In the genomic region with DNA sequence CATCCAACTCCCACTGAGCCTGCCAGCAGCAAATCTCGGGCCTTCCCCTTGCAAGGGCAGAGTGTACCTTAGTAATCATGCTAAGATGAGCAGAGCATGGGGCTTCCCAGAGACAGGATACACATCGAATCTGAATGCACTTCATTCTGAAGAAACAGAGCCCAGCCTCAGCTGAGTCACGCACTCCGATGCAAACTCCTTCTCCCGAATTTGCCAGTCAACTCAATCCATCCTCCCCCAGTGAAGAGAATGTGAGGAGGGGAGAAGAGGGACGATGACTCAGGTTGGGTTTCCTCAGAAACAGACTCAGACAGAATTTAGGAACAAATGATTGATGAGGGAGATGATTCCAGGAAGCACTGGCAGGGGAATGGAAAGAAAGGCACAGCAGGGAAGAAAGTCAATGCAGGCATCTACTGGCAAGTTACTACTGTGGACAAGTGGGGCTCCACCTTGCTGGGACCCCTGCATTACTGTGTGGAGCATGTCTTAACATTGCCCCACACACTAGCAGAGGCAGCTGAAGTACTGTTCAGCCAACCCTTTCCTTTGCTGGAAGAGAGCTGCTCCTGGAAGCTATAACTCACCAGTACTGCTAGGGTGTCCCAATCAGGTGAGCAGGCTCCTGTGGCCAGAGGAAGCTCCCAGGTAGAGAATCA, we compare ENCODE assay signal across 11 cellular contexts.
DNase-seq lines count a peak whose midpoint lies in the region; ATAC-seq and TF ChIP-seq lines count a peak whose summit lies in the region.
"Had no signal": no experiment of that assay in that cellular context is flagged by ENCODE, and none has a peak within 500 bp of the region (broad histone marks: within the 10 kb centered on the region; RNA-seq: fewer than 3 reads in every experiment).

No MANE protein-coding gene starts in this region.

- peaks cover 49% of the 10 kb centered on the region for H3K4me1 Mint-ChIP-seq in activated T-cell treated with anti-CD3 and anti-CD28 coated beads, Interleukin-2, amount 50 U/mL, for 24 hours (ENCODE audit: low read depth)
- peaks cover 32% of the 10 kb centered on the region for H3K4me1 Mint-ChIP-seq in stimulated activated effector memory CD8-positive, alpha-beta T cell treated with anti-CD3 and anti-CD28 coated beads, Interleukin-12 subunit alpha, Interleukin-12 subunit beta, amount 100 ng/mL, for 72 hours

- peak overlapping the region; percentile 11 for H3K4me3 Mint-ChIP-seq in activated T-cell treated with anti-CD3 and anti-CD28 coated beads, Interleukin-2, amount 50 U/mL, for 24 hours
- H3K4me3 Mint-ChIP-seq in stimulated activated effector memory CD8-positive, alpha-beta T cell treated with anti-CD3 and anti-CD28 coated beads, Interleukin-12 subunit alpha, Interleukin-12 subunit beta, amount 100 ng/mL, for 72 hours: peak overlapping the region; percentile 26

- TF ChIP-seq CTCF in PC-3 (conservative IDR thresholded peaks at IDR 0.05; ENCODE audit: low read depth, low read length) (no peak), fibroblast of mammary gland (conservative IDR thresholded peaks at IDR 0.05; ENCODE audit: control insufficient read depth, insufficient read depth, low read depth, low read length) (no peak)

- peaks cover 17% of the 10 kb centered on the region for H3K9me3 Mint-ChIP-seq in activated T-cell treated with anti-CD3 and anti-CD28 coated beads, Interleukin-2, amount 50 U/mL, for 24 hours
- peaks cover 13% of the 10 kb centered on the region for H3K9me3 Mint-ChIP-seq in stimulated activated effector memory CD8-positive, alpha-beta T cell treated with anti-CD3 and anti-CD28 coated beads, Interleukin-12 subunit alpha, Interleukin-12 subunit beta, amount 100 ng/mL, for 72 hours

- intact Hi-C loops in PC-3 (cut with micrococcal nuclease): no loop called here

- H4K20me1 ChIP-seq in PC-3 (ENCODE audit: low read length): no peaks in the 10 kb centered on the region
- H4K20me1 ChIP-seq: BLaER1 had no signal

- H3K27me3 Mint-ChIP-seq in activated T-cell treated with anti-CD3 and anti-CD28 coated beads, Interleukin-2, amount 50 U/mL, for 24 hours: peaks cover 6% of the 10 kb centered on the region

- H3K4me3 ChIP-seq in PC-3 (ENCODE audit: low read length): no peak overlapping the region
- H3K4me3 ChIP-seq in fibroblast of mammary gland (ENCODE audit: control insufficient read depth, low read depth, low read length): no peak overlapping the region
- H3K4me3 ChIP-seq: BLaER1 had no signal

- no peak overlapping the region for H3K27ac ChIP-seq in PC-3 (ENCODE audit: low read length)
- H3K27ac ChIP-seq: BLaER1 had no signal

- ATAC-seq in PC-3 (no peak), GM18909 (IDR thresholded peaks at IDR 0.05; ENCODE audit: poor library complexity, unreplicated experiment) (no peak)
- ATAC-seq in stimulated activated effector memory CD8-positive, alpha-beta T cell treated with anti-CD3 and anti-CD28 coated beads, Interleukin-12 subunit alpha, Interleukin-12 subunit beta, amount 100 ng/mL, for 72 hours: peak; percentile 70

- POLR2A ChIA-PET in PC-3 (lab: Charles Lee; ENCODE audit: unreplicated experiment): no interaction called here

- H3K36me3 ChIP-seq in PC-3 (ENCODE audit: low read depth, low read length): no peaks in the 10 kb centered on the region
- H3K36me3 ChIP-seq: BLaER1 had no signal

- no peaks in the 10 kb centered on the region for H3K27me3 ChIP-seq in PC-3 (ENCODE audit: low read length)
- H3K27me3 ChIP-seq: BLaER1 had no signal

- H3K36me3 Mint-ChIP-seq in activated T-cell treated with anti-CD3 and anti-CD28 coated beads, Interleukin-2, amount 50 U/mL, for 24 hours (ENCODE audit: low read depth): peaks cover 5% of the 10 kb centered on the region
- H3K36me3 Mint-ChIP-seq in stimulated activated effector memory CD8-positive, alpha-beta T cell treated with anti-CD3 and anti-CD28 coated beads, Interleukin-12 subunit alpha, Interleukin-12 subunit beta, amount 100 ng/mL, for 72 hours: peaks cover 6% of the 10 kb centered on the region

- H3F3A ChIP-seq in PC-3 (ENCODE audit: low read length, unreplicated experiment): no peaks in the 10 kb centered on the region

- DNase-seq in activated T-cell treated with anti-CD3 and anti-CD28 coated beads, Interleukin-2, amount 50 U/mL, for 24 hours: no peak
- no peak for DNase-seq in activated T-cell treated with anti-CD3 and anti-CD28 coated beads, Interleukin-2, amount 50 U/mL, for 1 hour
- peak; percentile 45 for DNase-seq in PC-3
- peak; percentile 94 for DNase-seq in fibroblast of mammary gland (ENCODE audit: low read depth)
- peak in 1 of 2 donors; percentile 62 for DNase-seq in stimulated activated effector memory CD8-positive, alpha-beta T cell treated with anti-CD3 and anti-CD28 coated beads, Interleukin-12 subunit alpha, Interleukin-12 subunit beta, amount 100 ng/mL, for 72 hours (ENCODE audit: low spot score in 2 of 2)
- DNase-seq in COLO668 (lab: John Stamatoyannopoulos, UW; ENCODE audit: unreplicated experiment): no peak
- DNase-seq in activated CD8-positive, alpha-beta memory T cell treated with anti-CD3 and anti-CD28 coated beads, Interleukin-2, amount 50 U/mL, for 48 hours: no peak
- DNase-seq: amniotic stem cell, T-helper 9 cell had no signal

- BruUV-seq in PC-3 (replicated peaks; lab: Mats Ljungman, UMichigan): no TSS peak

- H3K9ac ChIP-seq in PC-3 (ENCODE audit: low read length): no peak overlapping the region
- H3K9ac ChIP-seq: BLaER1 had no signal

- no peak overlapping the region for H3K4me2 ChIP-seq in PC-3 (ENCODE audit: low read length)
- H3K4me2 ChIP-seq: BLaER1 had no signal

- H3K79me2 ChIP-seq in PC-3 (ENCODE audit: low read length): no peaks in the 10 kb centered on the region

- H2AFZ ChIP-seq in PC-3 (ENCODE audit: low read length): no peak overlapping the region

- H3K4me1 ChIP-seq in PC-3 (ENCODE audit: insufficient read depth, low read length): 0 out of 2 replicates have a peak, but pooled peaks cover 5% of the 10 kb centered on the region
- H3K4me1 ChIP-seq: BLaER1 had no signal

- CTCF ChIA-PET in PC-3 (lab: Charles Lee): no interaction called here

- H3K9me2 ChIP-seq in PC-3 (replicated peaks; ENCODE audit: low read length): no peaks in the 10 kb centered on the region

- H3K9me3 ChIP-seq in PC-3 (ENCODE audit: low read length): no peaks in the 10 kb centered on the region
- H3K9me3 ChIP-seq: BLaER1 had no signal

- peak overlapping the region; percentile 92 for H3K27ac Mint-ChIP-seq in activated T-cell treated with anti-CD3 and anti-CD28 coated beads, Interleukin-2, amount 50 U/mL, for 24 hours
- peak overlapping the region; percentile 39 for H3K27ac Mint-ChIP-seq in stimulated activated effector memory CD8-positive, alpha-beta T cell treated with anti-CD3 and anti-CD28 coated beads, Interleukin-12 subunit alpha, Interleukin-12 subunit beta, amount 100 ng/mL, for 72 hours

Comparison
In these comparisons a context has a peak if more than half of its experiments do, and no peak if none do; other contexts are left out.
1. DNase-seq: peak in PC-3 (single experiment) and fibroblast of mammary gland (single experiment); none in activated T-cell treated with anti-CD3 and anti-CD28 coated beads, Interleukin-2, amount 50 U/mL, for 24 hours (single experiment), activated T-cell treated with anti-CD3 and anti-CD28 coated beads, Interleukin-2, amount 50 U/mL, for 1 hour (single experiment), COLO668 (single experiment) and activated CD8-positive, alpha-beta memory T cell treated with anti-CD3 and anti-CD28 coated beads, Interleukin-2, amount 50 U/mL, for 48 hours (single experiment).